Comparison of ENCODE assay signal across 2 cellular contexts in the genomic region with DNA sequence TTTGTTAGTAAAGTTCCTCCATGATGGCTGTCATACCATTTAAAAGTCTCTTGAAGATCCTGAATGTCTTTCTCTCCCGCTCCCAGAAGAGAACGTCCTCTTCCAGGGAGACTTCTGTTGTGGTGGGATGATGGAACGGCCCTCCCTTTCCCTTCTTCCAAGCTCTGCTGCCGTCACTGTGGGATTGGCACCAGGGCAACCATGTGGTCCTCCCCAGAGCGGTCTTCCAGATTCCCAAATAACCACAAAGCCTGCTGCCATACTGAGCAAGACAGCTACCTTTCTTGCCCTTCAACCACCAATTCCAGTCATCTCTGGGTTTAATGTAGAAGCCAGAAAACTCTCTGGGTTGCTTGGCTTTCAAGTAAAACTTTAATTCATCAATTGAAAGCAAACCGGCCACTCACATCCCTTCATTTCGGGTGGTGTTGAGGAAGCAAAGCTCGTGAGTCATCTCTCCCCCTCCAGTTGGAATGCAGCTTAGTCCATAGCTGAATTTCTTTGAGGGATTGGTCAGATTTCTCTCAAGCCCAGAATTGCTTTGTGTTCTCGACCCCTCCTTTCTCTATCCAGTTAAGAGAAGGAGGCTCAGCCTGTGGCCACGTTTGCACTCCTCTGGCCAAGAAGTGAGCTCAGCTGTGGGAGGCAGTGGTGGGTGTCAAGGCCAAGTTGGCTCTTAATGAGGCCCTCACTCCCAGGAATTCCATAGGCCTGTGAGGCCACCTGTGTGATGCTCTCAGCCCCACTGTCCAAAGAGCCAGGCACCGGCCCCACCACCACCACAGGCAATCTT.
A peak's percentile ranks its signal among the peaks of the same experiment; 100 is the strongest.
TF ChIP-seq lines count a peak whose summit lies in the region.

No MANE protein-coding gene starts in this region.

TF ChIP-seq in IMR-90, 13 proteins besides CTCF, POLR2A, EP300 and RAD21:
- peak; percentile 50; the same call in 1 of the 2 replicates for TF ChIP-seq FOS (IDR thresholded peaks at IDR 0.05; ENCODE audit: low read depth, low read length)
- TF ChIP-seq MAFK (IDR thresholded peaks at IDR 0.05; ENCODE audit: low read depth, low read length) = no peak
- TF ChIP-seq, protein P1, sequence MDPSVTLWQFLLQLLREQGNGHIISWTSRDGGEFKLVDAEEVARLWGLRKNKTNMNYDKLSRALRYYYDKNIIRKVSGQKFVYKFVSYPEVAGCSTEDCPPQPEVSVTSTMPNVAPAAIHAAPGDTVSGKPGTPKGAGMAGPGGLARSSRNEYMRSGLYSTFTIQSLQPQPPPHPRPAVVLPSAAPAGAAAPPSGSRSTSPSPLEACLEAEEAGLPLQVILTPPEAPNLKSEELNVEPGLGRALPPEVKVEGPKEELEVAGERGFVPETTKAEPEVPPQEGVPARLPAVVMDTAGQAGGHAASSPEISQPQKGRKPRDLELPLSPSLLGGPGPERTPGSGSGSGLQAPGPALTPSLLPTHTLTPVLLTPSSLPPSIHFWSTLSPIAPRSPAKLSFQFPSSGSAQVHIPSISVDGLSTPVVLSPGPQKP (IDR thresholded peaks at IDR 0.05; ENCODE audit: borderline replicate concordance, low read depth, low read length) = no peak

TF ChIP-seq in endothelial cell of umbilical vein, 7 proteins besides CTCF, POLR2A, EP300 and RAD21:
- TF ChIP-seq MYC (IDR thresholded peaks at IDR 0.05; ENCODE audit: low read depth, low read length) (no peak), FOS (IDR thresholded peaks at IDR 0.05; ENCODE audit: borderline replicate concordance, insufficient read depth, low read length) (no peak), JUN (IDR thresholded peaks at IDR 0.05; ENCODE audit: borderline replicate concordance, insufficient read depth, insufficient read length, low read depth) (peak; percentile 14)
